Comparison of ENCODE assay signal across 1 cellular context in the genomic region with DNA sequence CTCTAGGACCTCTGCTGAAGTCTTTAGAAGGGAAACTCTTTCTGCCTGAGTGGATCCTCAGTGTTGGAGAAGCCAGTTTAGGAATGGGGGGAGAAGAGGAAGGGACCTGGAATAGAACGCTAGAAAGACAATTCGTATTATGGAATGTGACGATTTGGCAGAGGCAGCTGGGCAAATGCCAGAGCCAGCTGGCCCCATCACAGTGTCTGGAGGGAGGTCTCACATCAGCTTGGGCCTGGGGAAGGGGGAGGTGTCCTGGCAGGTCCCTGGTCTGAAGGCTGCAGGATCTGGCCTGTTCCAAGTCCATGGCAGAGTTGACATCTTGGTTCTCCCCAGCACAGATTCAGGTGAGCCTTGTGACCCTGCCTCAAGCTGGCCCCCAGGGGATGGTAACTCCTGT.
TF ChIP-seq lines count a peak whose summit lies in the region.

No MANE protein-coding gene starts in this region.

TF ChIP-seq in HEK293, 187 proteins besides CTCF, POLR2A, EP300 and RAD21 (continued from another document):
- TF ChIP-seq, protein P1, sequence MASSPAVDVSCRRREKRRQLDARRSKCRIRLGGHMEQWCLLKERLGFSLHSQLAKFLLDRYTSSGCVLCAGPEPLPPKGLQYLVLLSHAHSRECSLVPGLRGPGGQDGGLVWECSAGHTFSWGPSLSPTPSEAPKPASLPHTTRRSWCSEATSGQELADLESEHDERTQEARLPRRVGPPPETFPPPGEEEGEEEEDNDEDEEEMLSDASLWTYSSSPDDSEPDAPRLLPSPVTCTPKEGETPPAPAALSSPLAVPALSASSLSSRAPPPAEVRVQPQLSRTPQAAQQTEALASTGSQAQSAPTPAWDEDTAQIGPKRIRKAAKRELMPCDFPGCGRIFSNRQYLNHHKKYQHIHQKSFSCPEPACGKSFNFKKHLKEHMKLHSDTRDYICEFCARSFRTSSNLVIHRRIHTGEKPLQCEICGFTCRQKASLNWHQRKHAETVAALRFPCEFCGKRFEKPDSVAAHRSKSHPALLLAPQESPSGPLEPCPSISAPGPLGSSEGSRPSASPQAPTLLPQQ (tag by site-specific recombination; IDR thresholded peaks at IDR 0.05) = no peak
